Comparison of ENCODE assay signal across 16 cellular contexts in genomic region chr2:223815884-223816570, GRCh38. TPM values are rescaled to one million over a fixed set of nuclear protein-coding genes. Genes with fewer than 3 reads are reported as not detected.
DNase-seq lines count a peak whose midpoint lies in the region; ATAC-seq, FAIRE-seq and TF ChIP-seq lines count a peak whose summit lies in the region.
"Had no signal": no experiment of that assay in that cellular context is flagged by ENCODE, and none has a peak within 500 bp of the region (broad histone marks: within the 10 kb centered on the region; RNA-seq: fewer than 3 reads in every experiment).

No MANE protein-coding gene starts in this region.

- H3K36me3 ChIP-seq in PC-3 (ENCODE audit: low read depth, low read length): no peaks in the 10 kb centered on the region
- no peaks in the 10 kb centered on the region for H3K36me3 ChIP-seq in pancreas
- no peaks in the 10 kb centered on the region for H3K36me3 ChIP-seq in Karpas-422 (ENCODE audit: insufficient read depth, low read length)

- intact Hi-C loops in Calu3 (cut with micrococcal nuclease; ENCODE audit: unreplicated experiment): loop anchor here (2.0 kb wide), 1 partner anchor 17 kb away; no protein-coding TSS in a partner anchor
- intact Hi-C loops in PC-3 (cut with micrococcal nuclease): loop anchor here (1.0 to 2.0 kb wide), 3 partner anchors 19 to 45 kb away; partner anchors contain the start of gene AP1S3
- intact Hi-C loops in pancreas (cut with DNase I): no loop called here

- CTCF ChIA-PET in Calu3 (lab: Charles Lee) (interaction anchor here (0.6 to 1.2 kb wide), 4 partner anchors 18 to 93 kb away, joined by 3 to 9 read pairs (median 4); no protein-coding TSS in a partner anchor), PC-3 (lab: Charles Lee) (no interaction called here)
- CTCF ChIA-PET in activated CD8-positive, alpha-beta T cell treated with anti-CD3 and anti-CD28 coated beads, Interleukin-2, amount 10 ng/mL, durations not matched to agents 7 days and 5 days (lab: Charles Lee): no interaction called here

- H3K79me2 ChIP-seq in PC-3 (ENCODE audit: low read length) (peaks cover 94% of the 10 kb centered on the region), Karpas-422 (ENCODE audit: low read length) (no peaks in the 10 kb centered on the region)

- peaks cover 61% of the 10 kb centered on the region for H3K4me1 Mint-ChIP-seq in Calu3 (ENCODE audit: low read depth, unreplicated experiment)
- H3K4me1 Mint-ChIP-seq in activated CD8-positive, alpha-beta T cell treated with anti-CD3 and anti-CD28 coated beads, Interleukin-2, amount 10 ng/mL, durations not matched to agents 7 days and 5 days (ENCODE audit: low read depth): no peaks in the 10 kb centered on the region

- H4K20me1 ChIP-seq in PC-3 (ENCODE audit: low read length): peaks cover 4% of the 10 kb centered on the region; the same call in 1 of the 2 replicates
- 0 out of 2 replicates have a peak, but pooled peaks cover 3% of the 10 kb centered on the region for H4K20me1 ChIP-seq in Karpas-422 (ENCODE audit: insufficient read depth, low read depth, low read length)

- ATAC-seq in PC-3 (peak; percentile 8), pancreas (peak in 3 of 4 donors; percentile 14 to 44 (median 30))
- no peak for ATAC-seq in activated CD8-positive, alpha-beta T cell treated with anti-CD3 and anti-CD28 coated beads, Interleukin-2, amount 10 ng/mL, durations not matched to agents 7 days and 5 days

- POLR2A ChIA-PET in PC-3 (lab: Charles Lee; ENCODE audit: unreplicated experiment): no interaction called here
- POLR2A ChIA-PET in activated CD8-positive, alpha-beta T cell treated with anti-CD3 and anti-CD28 coated beads, Interleukin-2, amount 10 ng/mL, durations not matched to agents 7 days and 5 days (lab: Charles Lee): no interaction called here

- H3K36me3 Mint-ChIP-seq in Calu3 (ENCODE audit: insufficient read depth, unreplicated experiment): peaks cover 48% of the 10 kb centered on the region
- H3K36me3 Mint-ChIP-seq in activated CD8-positive, alpha-beta T cell treated with anti-CD3 and anti-CD28 coated beads, Interleukin-2, amount 10 ng/mL, durations not matched to agents 7 days and 5 days (ENCODE audit: low read depth): no peaks in the 10 kb centered on the region
- H3K36me3 Mint-ChIP-seq: CD4-positive, CD25-positive, alpha-beta regulatory T cell had no signal

- H3K4me1 ChIP-seq in PC-3 (ENCODE audit: insufficient read depth, low read length) (peaks cover 63% of the 10 kb centered on the region), pancreas (peaks cover 0 to 11% (median 0%) of the 10 kb centered on the region in 3 donors), Karpas-422 (ENCODE audit: low read length) (no peaks in the 10 kb centered on the region)

- BruUV-seq in Calu3 (replicated peaks; lab: Mats Ljungman, UMichigan): no TSS peak
- BruUV-seq in PC-3 (replicated peaks; lab: Mats Ljungman, UMichigan): no TSS peak

- H3K9me2 ChIP-seq in PC-3 (replicated peaks; ENCODE audit: low read length) (no peaks in the 10 kb centered on the region), Karpas-422 (replicated peaks; ENCODE audit: insufficient read depth, low read length) (no peaks in the 10 kb centered on the region)

- peak overlapping the region; percentile 33 for H3K4me3 Mint-ChIP-seq in Calu3 (ENCODE audit: low read depth, unreplicated experiment)
- H3K4me3 Mint-ChIP-seq in activated CD8-positive, alpha-beta T cell treated with anti-CD3 and anti-CD28 coated beads, Interleukin-2, amount 10 ng/mL, durations not matched to agents 7 days and 5 days: no peak overlapping the region
- H3K4me3 Mint-ChIP-seq: activated CD4-positive, alpha-beta memory T cell treated with anti-CD3 and anti-CD28 coated beads, Interleukin-2, amount 10 ng/mL, durations not matched to agents 7 days and 5 days; CD4-positive, CD25-positive, alpha-beta regulatory T cell had no signal

- no peaks in the 10 kb centered on the region for H3K27me3 Mint-ChIP-seq in Calu3 (ENCODE audit: unreplicated experiment)
- peaks cover 3% of the 10 kb centered on the region for H3K27me3 Mint-ChIP-seq in activated CD8-positive, alpha-beta T cell treated with anti-CD3 and anti-CD28 coated beads, Interleukin-2, amount 10 ng/mL, durations not matched to agents 7 days and 5 days (ENCODE audit: low read depth)
- H3K27me3 Mint-ChIP-seq: activated CD4-positive, alpha-beta memory T cell treated with anti-CD3 and anti-CD28 coated beads, Interleukin-2, amount 10 ng/mL, durations not matched to agents 7 days and 5 days; CD4-positive, CD25-positive, alpha-beta regulatory T cell had no signal

- DNase-seq in Calu3: no peak
- DNase-seq in PC-3: peak; percentile 56
- no peak for DNase-seq in epithelial cell of prostate (ENCODE audit: low read depth, low spot score)
- no peak for DNase-seq in pancreas
- DNase-seq in activated CD8-positive, alpha-beta T cell treated with anti-CD3 and anti-CD28 coated beads, Interleukin-2, amount 10 ng/mL, durations not matched to agents 7 days and 5 days: no peak
- no peak for DNase-seq in GDM1 (lab: John Stamatoyannopoulos, UW)
- DNase-seq in H54 (ENCODE audit: insufficient read length, low spot score): no peak
- no peak for DNase-seq in Karpas-422
- DNase-seq: activated CD4-positive, alpha-beta memory T cell treated with anti-CD3 and anti-CD28 coated beads, Interleukin-2, amount 10 ng/mL, durations not matched to agents 7 days and 5 days; activated gamma-delta T cell; CD4-positive, CD25-positive, alpha-beta regulatory T cell; effector memory CD4-positive, alpha-beta T cell; NCI-H510A; stimulated activated CD4-positive, alpha-beta T cell treated with anti-CD3 and anti-CD28 coated beads, Interleukin-2, amount 100 ng/mL, for 48 hours had no signal

- H3K9me3 ChIP-seq in PC-3 (ENCODE audit: low read length): no peaks in the 10 kb centered on the region
- no peaks in the 10 kb centered on the region for H3K9me3 ChIP-seq in pancreas
- no peaks in the 10 kb centered on the region for H3K9me3 ChIP-seq in Karpas-422 (ENCODE audit: low read length)
- H3K9me3 ChIP-seq: body of pancreas had no signal

- H3K4me2 ChIP-seq in PC-3 (ENCODE audit: low read length) (peak overlapping the region; percentile 64), Karpas-422 (ENCODE audit: low read depth, low read length, poor library complexity, severe bottlenecking) (no peak overlapping the region)

- no peaks in the 10 kb centered on the region for H3K9me3 Mint-ChIP-seq in Calu3 (ENCODE audit: low read depth, unreplicated experiment)
- H3K9me3 Mint-ChIP-seq in activated CD8-positive, alpha-beta T cell treated with anti-CD3 and anti-CD28 coated beads, Interleukin-2, amount 10 ng/mL, durations not matched to agents 7 days and 5 days (ENCODE audit: insufficient read depth): no peaks in the 10 kb centered on the region
- H3K9me3 Mint-ChIP-seq: activated CD4-positive, alpha-beta memory T cell treated with anti-CD3 and anti-CD28 coated beads, Interleukin-2, amount 10 ng/mL, durations not matched to agents 7 days and 5 days had no signal

- H3K27ac ChIP-seq in PC-3 (ENCODE audit: low read length) (peak overlapping the region; percentile 85), epithelial cell of prostate (peak overlapping the region; percentile 59), pancreas (peak overlapping the region in 2 of 4 donors; percentile 9 to 25), Karpas-422 (ENCODE audit: low read length) (no peak overlapping the region)

- H3K4me3 ChIP-seq in PC-3 (ENCODE audit: low read length): peak overlapping the region; percentile 29; the same call in 1 of the 2 replicates
- H3K4me3 ChIP-seq in pancreas: no peak overlapping the region
- no peak overlapping the region for H3K4me3 ChIP-seq in Karpas-422 (ENCODE audit: low read length)
- H3K4me3 ChIP-seq: body of pancreas had no signal

- no peak overlapping the region for H2AFZ ChIP-seq in PC-3 (ENCODE audit: low read length)
- H2AFZ ChIP-seq in Karpas-422 (ENCODE audit: low read length): no peak overlapping the region

- no peak for TF ChIP-seq POLR2A in H54 (IDR thresholded peaks at IDR 0.05; ENCODE audit: low read depth, low read length)

- H3K9ac ChIP-seq in PC-3 (ENCODE audit: low read length) (peak overlapping the region; percentile 48), Karpas-422 (ENCODE audit: low read length) (no peak overlapping the region)

- FAIRE-seq in pancreas (lab: Jason Lieb, UNC) (no peak), H54 (lab: Jason Lieb, UNC) (no peak)
- FAIRE-seq: urothelium cell line had no signal

- H3F3A ChIP-seq in PC-3 (ENCODE audit: low read length, unreplicated experiment): peaks cover 12% of the 10 kb centered on the region

- no peaks in the 10 kb centered on the region for H3K27me3 ChIP-seq in PC-3 (ENCODE audit: low read length)
- no peaks in the 10 kb centered on the region for H3K27me3 ChIP-seq in pancreas
- H3K27me3 ChIP-seq in Karpas-422 (ENCODE audit: low read length): no peaks in the 10 kb centered on the region
- H3K27me3 ChIP-seq: body of pancreas had no signal

- peak overlapping the region; percentile 92 for H3K27ac Mint-ChIP-seq in Calu3 (ENCODE audit: unreplicated experiment)
- no peak overlapping the region for H3K27ac Mint-ChIP-seq in activated CD8-positive, alpha-beta T cell treated with anti-CD3 and anti-CD28 coated beads, Interleukin-2, amount 10 ng/mL, durations not matched to agents 7 days and 5 days
- H3K27ac Mint-ChIP-seq: activated CD4-positive, alpha-beta memory T cell treated with anti-CD3 and anti-CD28 coated beads, Interleukin-2, amount 10 ng/mL, durations not matched to agents 7 days and 5 days; CD4-positive, CD25-positive, alpha-beta regulatory T cell had no signal

- TF ChIP-seq CTCF in Calu3 (IDR thresholded peaks at IDR 0.05; ENCODE audit: unreplicated experiment) (no peak), PC-3 (conservative IDR thresholded peaks at IDR 0.05; ENCODE audit: low read depth, low read length) (no peak), pancreas (IDR thresholded peaks at IDR 0.05) (no peak)

- 56 to 57% methylated on average over 13 of the region's 13 CpGs for WGBS in pancreas, 2 donors

RNA-seq across cellular contexts. Expression of gene AP1S3, which starts 21.4 kb away (rescaled TPM):
- total RNA-seq in Calu3 (2022) (108 and 119 TPM in 2 replicates), PC-3 (2014; rRNA removed) (34.3 and 37.6 TPM in 2 replicates), pancreas (1 to 10 TPM; 2.1 to 8.5 (median 4.5) TPM)
- polyA plus RNA-seq in pancreas: 1 to 10 TPM; 1.9 to 3.1 TPM
- 1 to 10 TPM; 9.1 TPM for total RNA-seq in activated CD8-positive, alpha-beta T cell treated with anti-CD3 and anti-CD28 coated beads, Interleukin-2, amount 10 ng/mL, durations not matched to agents 7 days and 5 days
- 2.3 TPM in 1 of 2 replicates, not detected in the other for total RNA-seq in Karpas-422 (2014; rRNA removed; shearing (Covaris generic); ENCODE audit: low replicate concordance)

Comparison
In these comparisons a context has a peak if more than half of its experiments do, and no peak if none do; other contexts are left out.
1. intact Hi-C loops: an anchor here in Calu3 (2.0 kb wide) and PC-3 (1.0 to 2.0 kb wide); none called in pancreas.